34 cellular contexts compared by ENCODE assay signal in the genomic region with DNA sequence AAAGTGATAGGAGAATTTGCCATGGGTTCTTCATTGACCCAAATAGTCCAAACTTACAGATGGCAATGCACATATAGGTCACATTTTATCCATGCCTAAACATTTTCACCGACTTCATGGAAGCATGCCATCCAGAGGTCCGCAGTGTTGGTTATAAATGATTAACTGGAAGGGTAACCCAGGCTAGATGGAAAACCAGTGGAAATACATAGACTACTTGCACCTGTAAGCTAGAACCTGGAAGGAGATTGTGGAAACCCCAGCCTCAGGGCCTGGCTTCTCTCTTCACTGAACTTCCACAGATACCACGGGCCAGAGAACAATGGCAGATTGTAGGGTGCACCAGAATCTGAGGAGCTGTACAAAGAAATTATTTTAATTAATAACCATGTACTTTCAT.
"Had no signal": no experiment of that assay in that cellular context is flagged by ENCODE, and none has a peak within 500 bp of the region (broad histone marks: within the 10 kb centered on the region; RNA-seq: fewer than 3 reads in every experiment).

No MANE protein-coding gene starts in this region.

- ATAC-seq: activated CD4-positive, alpha-beta T cell treated with anti-CD3 and anti-CD28 coated beads for 36 hours; activated CD4-positive, CD25-positive, alpha-beta regulatory T cell treated with anti-CD3 and anti-CD28 coated beads, Interleukin-2, amount 50 U/mL, for 24 hours; activated CD8-positive, alpha-beta memory T cell treated with anti-CD3 and anti-CD28 coated beads, Interleukin-2, amount 10 ng/mL, durations not matched to agents 7 days and 5 days; activated CD8-positive, alpha-beta T cell treated with anti-CD3 and anti-CD28 coated beads, Interleukin-2, amount 10 ng/mL, durations not matched to agents 7 days and 5 days; activated naive CD4-positive, alpha-beta T cell treated with anti-CD3 and anti-CD28 coated beads, Interleukin-2, amount 50 U/mL, for 72 hours; activated T-cell treated with anti-CD3 and anti-CD28 coated beads, Interleukin-2, amount 50 U/mL, for 4 hours; activated T-cell treated with anti-CD3 and anti-CD28 coated beads, Interleukin-2, amount 50 U/mL, for 72 hours; activated T-helper 17 cell treated with anti-CD3 and anti-CD28 coated beads, Interleukin-2, amount 50 U/mL, for 72 hours; body of pancreas; WTC11 had no signal

- H3K27ac ChIP-seq: adrenal gland, body of pancreas, brain microvascular endothelial cell, breast epithelium had no signal

- DNase-seq: activated CD4-positive, alpha-beta memory T cell treated with anti-CD3 and anti-CD28 coated beads, Interleukin-2, amount 10 ng/mL, durations not matched to agents 7 days and 5 days; activated CD4-positive, alpha-beta T cell treated with anti-CD3 and anti-CD28 coated beads for 1 hour; activated CD4-positive, alpha-beta T cell treated with anti-CD3 and anti-CD28 coated beads for 36 hours; activated CD4-positive, alpha-beta T cell treated with anti-CD3 and anti-CD28 coated beads for 48 hours; activated CD4-positive, alpha-beta T cell treated with anti-CD3 and anti-CD28 coated beads, Interleukin-2, amount 10 ng/mL, durations not matched to agents 7 days and 5 days; activated CD4-positive, alpha-beta T cell treated with anti-CD3 and anti-CD28 coated beads, Interleukin-2, amount 50 U/mL, for 48 hours; activated CD4-positive, CD25-positive, alpha-beta regulatory T cell; activated CD8-positive, alpha-beta memory T cell treated with anti-CD3 and anti-CD28 coated beads for 24 hours; activated CD8-positive, alpha-beta memory T cell treated with anti-CD3 and anti-CD28 coated beads, Interleukin-2, amount 10 ng/mL, durations not matched to agents 7 days and 5 days; activated CD8-positive, alpha-beta memory T cell treated with anti-CD3 and anti-CD28 coated beads, Interleukin-2, amount 50 U/mL, for 48 hours; activated CD8-positive, alpha-beta T cell treated with anti-CD3 and anti-CD28 coated beads, Interleukin-2, amount 10 ng/mL, durations not matched to agents 7 days and 5 days; activated effector memory CD4-positive, alpha-beta T cell treated with anti-CD3 and anti-CD28 coated beads, Interleukin-2, amount 50 U/mL, for 16 hours; activated gamma-delta T cell treated with Interleukin-2 at 50 U/mL for 16 hours; activated naive CD4-positive, alpha-beta T cell; activated naive CD4-positive, alpha-beta T cell treated with anti-CD3 and anti-CD28 coated beads for 36 hours; activated naive CD4-positive, alpha-beta T cell treated with anti-CD3 and anti-CD28 coated beads, Interleukin-2, amount 50 U/mL, for 16 hours; activated naive CD8-positive, alpha-beta T cell treated with anti-CD3 and anti-CD28 coated beads for 36 hours; activated T-cell treated with anti-CD3 and anti-CD28 coated beads, Interleukin-2, amount 50 U/mL, for 1 hour; activated T-cell treated with anti-CD3 and anti-CD28 coated beads, Interleukin-2, amount 50 U/mL, for 4 hours; activated T-cell treated with anti-CD3 and anti-CD28 coated beads, Interleukin-2, amount 50 U/mL, for 72 hours; adrenal gland; amniotic stem cell; aorta; body of pancreas; brain microvascular endothelial cell; central memory CD4-positive, alpha-beta T cell; T-helper 2 cell; T-helper 9 cell; WERI-Rb-1 had no signal
